ENCODE assay signal across 9 cellular contexts in genomic region chr6:30007132-30007764, GRCh38. TPM values are rescaled to one million over a fixed set of nuclear protein-coding genes. Genes with fewer than 3 reads are reported as not detected.
DNase-seq lines count a peak whose midpoint lies in the region; ATAC-seq and TF ChIP-seq lines count a peak whose summit lies in the region.
"Had no signal": no experiment of that assay in that cellular context is flagged by ENCODE, and none has a peak within 500 bp of the region (broad histone marks: within the 10 kb centered on the region; RNA-seq: fewer than 3 reads in every experiment).

No MANE protein-coding gene starts in this region.

- whole genome bisulfite sequencing in endodermal cell (ENCODE audit: insufficient coverage in 1 of 2, insufficient read length in 1 of 2), 2 experiments = 2 to 7% methylated on average over 17 to 42 of the region's 42 CpGs
- 6 to 8% methylated on average over 42 of the region's 42 CpGs for WGBS in aorta, 2 donors

- CTCF ChIA-PET in WTC11 (lab: Charles Lee) = no interaction called here

- H3K9ac ChIP-seq in endodermal cell (ENCODE audit: extremely low read depth, low read length, poor library complexity, severe bottlenecking) = no peak overlapping the region

- H3K9me3 Mint-ChIP-seq in WTC11 (no peaks in the 10 kb centered on the region), endodermal cell (no peaks in the 10 kb centered on the region), naive B cell (no peaks in the 10 kb centered on the region)

- H3K27me3 Mint-ChIP-seq in WTC11 (ENCODE audit: low read depth) (peaks cover 83% of the 10 kb centered on the region), endodermal cell (ENCODE audit: insufficient read depth) (peaks cover 86% of the 10 kb centered on the region), naive B cell (peaks cover 31 to 36% (median 33%) of the 10 kb centered on the region in 3 donors)

- H3K27ac ChIP-seq in endodermal cell (ENCODE audit: low read depth, low read length) = no peak overlapping the region
- H3K27ac ChIP-seq in aorta (ENCODE audit: low read depth in 1 of 2, low read length in 2 of 2) = no peak overlapping the region
- H3K27ac ChIP-seq: VCaP had no signal

- H3K9me3 ChIP-seq in endodermal cell (ENCODE audit: control insufficient read depth, low read length) = no peaks in the 10 kb centered on the region
- no peaks in the 10 kb centered on the region for H3K9me3 ChIP-seq in aorta (ENCODE audit: control insufficient read depth, low read length)

- peak; percentile 9 for DNase-seq in COR-L47 (lab: John Stamatoyannopoulos, UW)
- DNase-seq in WTC11 (ENCODE audit: low spot score) = peak; percentile 81
- peak; percentile 91 for DNase-seq in endodermal cell
- DNase-seq in naive B cell = no peak
- DNase-seq in aorta = peak; percentile 49 to 79
- DNase-seq in HT-29 (ENCODE audit: low spot score) = no peak

- H3K4me3 ChIP-seq in endodermal cell (ENCODE audit: low read length) (peak overlapping the region; percentile 45), aorta (ENCODE audit: low read length in 2 of 2) (peak overlapping the region; percentile 23 to 29)

- no peaks in the 10 kb centered on the region for H3K36me3 ChIP-seq in endodermal cell (ENCODE audit: control insufficient read depth, insufficient read depth, low read length)
- no peaks in the 10 kb centered on the region for H3K36me3 ChIP-seq in aorta (ENCODE audit: control insufficient read depth in 1 of 2, insufficient read depth in 2 of 2, low read length in 1 of 2)

- TF ChIP-seq CTCF in WTC11 (IDR thresholded peaks at IDR 0.05) (no peak), endodermal cell (conservative IDR thresholded peaks at IDR 0.05) (no peak)

- H3K27ac Mint-ChIP-seq in WTC11 (no peak overlapping the region), endodermal cell (no peak overlapping the region), naive B cell (peak overlapping the region in 2 of 6 donors; percentile 26 to 86)

- H3K4me3 Mint-ChIP-seq in WTC11 = peak overlapping the region; percentile 75
- peak overlapping the region; percentile 47 for H3K4me3 Mint-ChIP-seq in endodermal cell
- peak overlapping the region; percentile 77 to 91 (median 86) for H3K4me3 Mint-ChIP-seq in naive B cell

- POLR2A ChIA-PET in WTC11 (lab: Charles Lee) = no interaction called here

- no peaks in the 10 kb centered on the region; the same call in 1 of the 2 replicates for H3K36me3 Mint-ChIP-seq in WTC11
- H3K36me3 Mint-ChIP-seq in endodermal cell (ENCODE audit: low read depth) = peaks cover 7% of the 10 kb centered on the region
- peaks cover 0 to 8% of the 10 kb centered on the region in 2 donors for H3K36me3 Mint-ChIP-seq in naive B cell

- H3K27me3 ChIP-seq in endodermal cell (ENCODE audit: control insufficient read depth, insufficient read depth, low read length, poor library complexity, severe bottlenecking) (peaks cover 80% of the 10 kb centered on the region), aorta (ENCODE audit: control insufficient read depth in 1 of 2, insufficient read depth in 2 of 2, low read length in 1 of 2) (no peaks in the 10 kb centered on the region)

- H3K4me1 Mint-ChIP-seq in WTC11 = peaks cover 9% of the 10 kb centered on the region
- H3K4me1 Mint-ChIP-seq in endodermal cell = no peaks in the 10 kb centered on the region
- peaks cover 16 to 25% (median 18%) of the 10 kb centered on the region in 3 donors for H3K4me1 Mint-ChIP-seq in naive B cell

- H3K4me1 ChIP-seq in endodermal cell (ENCODE audit: control insufficient read depth, insufficient read depth, low read length) = no peaks in the 10 kb centered on the region
- H3K4me1 ChIP-seq in aorta (ENCODE audit: control insufficient read depth in 1 of 2, insufficient read depth in 2 of 2, low read length in 2 of 2) = no peaks in the 10 kb centered on the region

- intact Hi-C loops in aorta (cut with DNase I) = loop anchor here in 1 of 2 donors (10.0 kb wide), 1 partner anchor 302 kb away; no protein-coding TSS in a partner anchor

- ATAC-seq in WTC11 (peak; percentile 81), naive B cell (ENCODE audit: low read depth in 2 of 2) (peak; percentile 32 to 38), aorta (ENCODE audit: low FRiP score) (peak; percentile 28), HG02763 (IDR thresholded peaks at IDR 0.05; ENCODE audit: unreplicated experiment) (no peak), GM18519 (IDR thresholded peaks at IDR 0.05; ENCODE audit: low FRiP score, unreplicated experiment) (no peak)

TF ChIP-seq in WTC11, 78 proteins besides CTCF, POLR2A, EP300 and RAD21 (continues in another document):
- 0 out of 2 replicates have a peak, but pooled peaks have one; percentile 41 for TF ChIP-seq MYBL2 (CRISPR knock-in tag; IDR thresholded peaks at IDR 0.05)
- TF ChIP-seq ZNF281 (CRISPR knock-in tag; IDR thresholded peaks at IDR 0.05) = no peak
- 0 out of 2 replicates have a peak, but pooled peaks have one; percentile 38 for TF ChIP-seq TP53 (CRISPR knock-in tag; IDR thresholded peaks at IDR 0.05)
- TF ChIP-seq ZSCAN18 (CRISPR knock-in tag; IDR thresholded peaks at IDR 0.05) = no peak
- no peak for TF ChIP-seq EMX1 (CRISPR knock-in tag; IDR thresholded peaks at IDR 0.05)
- TF ChIP-seq SOX15 (CRISPR knock-in tag; IDR thresholded peaks at IDR 0.05) = no peak
- 0 out of 2 replicates have a peak, but pooled peaks have one; percentile 15 for TF ChIP-seq TEAD1 (CRISPR knock-in tag; IDR thresholded peaks at IDR 0.05)

RNA-seq across cellular contexts. Expression of gene POLR1H, which starts 53.8 kb away (rescaled TPM):
- total RNA-seq in WTC11 (2021) = 37.7 to 39.6 TPM (median 38.8 TPM) in 3 replicates
- total RNA-seq in endodermal cell = 10 to 100 TPM; 23.0 to 27.2 TPM
- 45.5 TPM for polyA plus RNA-seq in endodermal cell (2013, experiment 1 of 2)
- polyA plus RNA-seq in endodermal cell (2013, experiment 2 of 2) = 40.4 TPM
- polyA plus RNA-seq in naive B cell (ENCODE audit: low read depth in 6 of 6) = 100 to 1,000 TPM in 1 of 6 donors, 10 to 100 TPM in 5; 40.2 to 102 (median 85.7) TPM
- total RNA-seq in aorta = 10 to 100 TPM; 20.5 to 21.4 TPM
- polyA plus RNA-seq in aorta = 10 to 100 TPM; 21.0 to 42.1 TPM
- total RNA-seq in HT-29 (2014; rRNA removed; shearing (Covaris generic)) = 31.1 and 45.0 TPM in 2 replicates

RNA-seq across cellular contexts. Expression of gene PPP1R11, which starts 59.8 kb away (rescaled TPM):
- total RNA-seq in WTC11 (2021) = 25.0 to 28.4 TPM (median 27.7 TPM) in 3 replicates
- 10 to 100 TPM; 32.4 to 35.2 TPM for total RNA-seq in endodermal cell
- polyA plus RNA-seq in endodermal cell (2013, experiment 1 of 2) = 52.7 TPM
- polyA plus RNA-seq in endodermal cell (2013, experiment 2 of 2) = 47.4 TPM
- 100 to 1,000 TPM in 2 of 6 donors, 10 to 100 TPM in 4; 70.9 to 101 (median 84.8) TPM for polyA plus RNA-seq in naive B cell (ENCODE audit: low read depth in 6 of 6)
- total RNA-seq in aorta = 10 to 100 TPM; 40.0 to 43.8 TPM
- polyA plus RNA-seq in aorta = 10 to 100 TPM; 61.6 to 66.7 TPM
- total RNA-seq in HT-29 (2014; rRNA removed; shearing (Covaris generic)) = 44.2 and 49.3 TPM in 2 replicates

Comparison
In these comparisons a context has a peak if more than half of its experiments do, and no peak if none do; other contexts are left out.
1. DNase-seq: peak in COR-L47 (single experiment), WTC11 (single experiment), endodermal cell (single experiment) and aorta (2 of 2); none in naive B cell (single experiment) and HT-29 (single experiment).
2. ATAC-seq: peak in WTC11 (single experiment), naive B cell (2 of 2) and aorta (single experiment); none in HG02763 (single experiment) and GM18519 (single experiment).
3. Peak in every context shown above with its lines, with median percentiles within 50 percentile points of each other: H3K4me3 Mint-ChIP-seq.